21 cellular contexts compared by ENCODE assay signal in the genomic region with DNA sequence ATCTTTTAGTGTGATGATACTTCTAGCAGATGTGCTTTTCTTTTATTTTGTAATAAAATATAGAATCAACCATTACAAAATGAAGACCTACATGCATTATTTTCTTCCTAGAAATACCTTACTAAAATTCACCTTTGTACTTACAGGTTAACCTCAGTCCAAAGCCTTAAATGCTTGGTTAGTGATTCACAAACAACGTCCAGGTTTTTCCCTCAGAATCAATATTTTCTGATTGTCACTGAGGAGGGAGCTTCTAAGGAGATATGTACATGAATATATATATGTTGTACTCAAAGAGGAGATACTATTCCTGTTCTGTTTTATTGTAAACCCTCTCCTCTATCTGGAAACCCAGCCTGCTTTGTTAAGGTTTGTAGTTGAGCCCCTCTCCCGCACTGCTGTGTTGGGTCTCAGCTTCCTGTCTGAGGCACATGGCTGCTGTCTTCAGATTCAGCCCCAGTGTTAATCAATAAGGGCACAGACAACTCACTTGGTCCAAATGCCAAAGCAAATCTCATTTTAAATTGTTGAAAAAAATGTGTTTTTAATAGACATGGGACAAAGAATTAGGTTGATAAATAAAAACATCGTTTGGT. TPM values are rescaled to one million over a fixed set of nuclear protein-coding genes. Genes with fewer than 3 reads are reported as not detected.
DNase-seq lines count a peak whose midpoint lies in the region; TF ChIP-seq lines count a peak whose summit lies in the region.
"Had no signal": no experiment of that assay in that cellular context is flagged by ENCODE, and none has a peak within 500 bp of the region (broad histone marks: within the 10 kb centered on the region; RNA-seq: fewer than 3 reads in every experiment).

No MANE protein-coding gene starts in this region.

- no peak for TF ChIP-seq EP300 in stomach (IDR thresholded peaks at IDR 0.05)

- no peak for TF ChIP-seq CTCF in stomach (IDR thresholded peaks at IDR 0.05)

- no peak for TF ChIP-seq POLR2A in stomach (IDR thresholded peaks at IDR 0.05)

- H3K9me3 ChIP-seq in iPS-18a (ENCODE audit: control insufficient read depth, low read depth, low read length) (no peaks in the 10 kb centered on the region), stomach (no peaks in the 10 kb centered on the region)
- H3K9me3 ChIP-seq: SJCRH30 had no signal

- H3K4me1 ChIP-seq in iPS-18a (ENCODE audit: control insufficient read depth, low read depth, low read length) (peaks cover 22% of the 10 kb centered on the region), stomach (no peaks in the 10 kb centered on the region)
- H3K4me1 ChIP-seq: SJCRH30 had no signal

- WGBS in stomach, 5 donors: 57 to 64% (median 60%) methylated on average over 3 of the region's 3 CpGs

- H3K27me3 ChIP-seq in iPS-18a (ENCODE audit: control insufficient read depth, insufficient read depth, low read length) (no peaks in the 10 kb centered on the region), stomach (no peaks in the 10 kb centered on the region)
- H3K27me3 ChIP-seq: SJCRH30 had no signal

- H3K9ac ChIP-seq in iPS-18a (ENCODE audit: low read length): peak overlapping the region; percentile 20

- no peak overlapping the region for H3K27ac ChIP-seq in iPS-18a (ENCODE audit: low read length)
- no peak overlapping the region for H3K27ac ChIP-seq in stomach
- H3K27ac ChIP-seq: HL-60, PC-9, SJCRH30 had no signal

- no peaks in the 10 kb centered on the region for H3K36me3 ChIP-seq in iPS-18a (ENCODE audit: control insufficient read depth, low read depth, low read length)
- H3K36me3 ChIP-seq in stomach: no peaks in the 10 kb centered on the region
- H3K36me3 ChIP-seq: SJCRH30 had no signal

- peak; percentile 8 for DNase-seq in HuH-7 (ENCODE audit: low spot score)
- peak; percentile 14 for DNase-seq in mucosa of gallbladder (ENCODE audit: low spot score)
- no peak for DNase-seq in stimulated activated CD4-positive, alpha-beta T cell treated with anti-CD3 and anti-CD28 coated beads, Interleukin-2, amount 100 ng/mL, for 48 hours
- no peak for DNase-seq in stomach
- no peak for DNase-seq in cerebellar cortex (ENCODE audit: low spot score)
- DNase-seq in stimulated activated CD4-positive, alpha-beta T cell treated with anti-CD3 and anti-CD28 coated beads, Interleukin-4, amount 100 ng/mL, for 1 hour: no peak
- DNase-seq: ACHN, AML-193, COR-L47, EL, HCEC 1CT, KG1, NCI-H1436, NCI-H2029, NCI-H2171 treated with DMSO at 0.1 percent for 48 hours, NCI-H774, PC-9, SJCRH30 had no signal

- H3K4me3 ChIP-seq in iPS-18a (ENCODE audit: low read length): no peak overlapping the region
- H3K4me3 ChIP-seq in stomach: no peak overlapping the region
- H3K4me3 ChIP-seq: PC-9, SJCRH30 had no signal

- intact Hi-C loops in stomach (cut with DNase I; ENCODE audit: low total_unique reads): no loop called here

RNA-seq across cellular contexts. Expression of a gene that starts 33.9 kb away (rescaled TPM):
- 0.26 TPM for total RNA-seq in mucosa of gallbladder
- total RNA-seq in stomach: 1 to 10 TPM in 1 of 5 donors, not detected in 4; 2.2 TPM
- under 1 TPM in 1 of 3 donors, not detected in 2; 0.05 TPM for polyA plus RNA-seq in stomach
- total RNA-seq: NCI-H460 had no signal

Comparison
In these comparisons a context has a peak if more than half of its experiments do, and no peak if none do; other contexts are left out.
1. DNase-seq: peak in HuH-7 (single experiment) and mucosa of gallbladder (single experiment); none in stimulated activated CD4-positive, alpha-beta T cell treated with anti-CD3 and anti-CD28 coated beads, Interleukin-2, amount 100 ng/mL, for 48 hours (0 of 2), stomach (single experiment), cerebellar cortex (single experiment) and stimulated activated CD4-positive, alpha-beta T cell treated with anti-CD3 and anti-CD28 coated beads, Interleukin-4, amount 100 ng/mL, for 1 hour (single experiment).